In genomic region chr4:106695846-106696245, GRCh38 we compare ENCODE assay signal across 18 cellular contexts.
DNase-seq lines count a peak whose midpoint lies in the region; ATAC-seq, FAIRE-seq and TF ChIP-seq lines count a peak whose summit lies in the region.
"Had no signal": no experiment of that assay in that cellular context is flagged by ENCODE, and none has a peak within 500 bp of the region (broad histone marks: within the 10 kb centered on the region; RNA-seq: fewer than 3 reads in every experiment).

No MANE protein-coding gene starts in this region.

- no peaks in the 10 kb centered on the region for H3K27me3 ChIP-seq in astrocyte (ENCODE audit: insufficient read depth, low read length)
- H3K27me3 ChIP-seq: SJSA1 had no signal

- H3K27ac ChIP-seq in astrocyte (ENCODE audit: low read depth, low read length) = no peak overlapping the region
- H3K27ac ChIP-seq: C4-2B, KMS-11, SJSA1 had no signal

- no peak for FAIRE-seq in astrocyte (lab: Jason Lieb, UNC)
- FAIRE-seq: H54 had no signal

- no peaks in the 10 kb centered on the region for H4K20me1 ChIP-seq in astrocyte (ENCODE audit: insufficient read depth, low read length)

- no peak overlapping the region for H3K4me3 ChIP-seq in astrocyte (ENCODE audit: insufficient read depth, low read depth, low read length)
- H3K4me3 ChIP-seq: SJSA1 had no signal

- H3K9ac ChIP-seq in astrocyte (ENCODE audit: low read length) = no peak overlapping the region
- H3K9ac ChIP-seq: KMS-11 had no signal

- no peak overlapping the region for H2AFZ ChIP-seq in astrocyte (ENCODE audit: low read depth, low read length)

- no peak for ATAC-seq in HG03045 (IDR thresholded peaks at IDR 0.05; ENCODE audit: unreplicated experiment)
- no peak for ATAC-seq in GM21786 (IDR thresholded peaks at IDR 0.05; ENCODE audit: unreplicated experiment)

- H3K9me3 Mint-ChIP-seq in astrocyte (ENCODE audit: unreplicated experiment) = peaks cover 9% of the 10 kb centered on the region
- no peaks in the 10 kb centered on the region for H3K9me3 Mint-ChIP-seq in nephron

- H3K4me3 Mint-ChIP-seq in astrocyte (ENCODE audit: unreplicated experiment) = no peak overlapping the region
- H3K4me3 Mint-ChIP-seq in nephron = no peak overlapping the region

- H3K4me1 Mint-ChIP-seq in astrocyte (ENCODE audit: low read depth, unreplicated experiment) (no peaks in the 10 kb centered on the region), nephron (peaks cover 10% of the 10 kb centered on the region)

- H3K9me3 ChIP-seq in astrocyte (ENCODE audit: insufficient read depth, low read depth, low read length) = no peaks in the 10 kb centered on the region
- H3K9me3 ChIP-seq: SJSA1 had no signal

- peak; percentile 44 for DNase-seq in EL
- peak; percentile 30 for DNase-seq in astrocyte (ENCODE audit: low read depth)
- no peak for DNase-seq in inferior parietal cortex (ENCODE audit: extremely low spot score)
- DNase-seq in Kasumi-1 (lab: John Stamatoyannopoulos, UW) = no peak
- DNase-seq: DMS 273 treated with DMSO at 0.1 percent for 48 hours, MM.1S, NCI-H1105, NCI-H1694 treated with DMSO at 0.1 percent for 48 hours, NCI-H345, NCI-H526, SW 1271 had no signal

- no peaks in the 10 kb centered on the region for H3K79me2 ChIP-seq in astrocyte (ENCODE audit: insufficient read depth, low read length)

- H3K27me3 Mint-ChIP-seq in astrocyte (ENCODE audit: low read depth, unreplicated experiment) = no peaks in the 10 kb centered on the region
- H3K27me3 Mint-ChIP-seq in nephron (ENCODE audit: low read depth) = peaks cover 3% of the 10 kb centered on the region

- H3K27ac Mint-ChIP-seq in astrocyte (ENCODE audit: unreplicated experiment) (no peak overlapping the region), nephron (peak overlapping the region; percentile 70 to 91 (median 76))

- H3K36me3 ChIP-seq in astrocyte (ENCODE audit: insufficient read depth, low read length) = no peaks in the 10 kb centered on the region
- H3K36me3 ChIP-seq: SJSA1 had no signal

- TF ChIP-seq CTCF in astrocyte (IDR thresholded peaks at IDR 0.05; ENCODE audit: insufficient read depth, low read depth, low read length) (no peak), nephron (IDR thresholded peaks at IDR 0.05; ENCODE audit: unreplicated experiment in 3 of 3) (no peak)

- no peaks in the 10 kb centered on the region for H3K4me1 ChIP-seq in astrocyte (ENCODE audit: insufficient read depth, low read length)
- H3K4me1 ChIP-seq: SJSA1 had no signal

- no peaks in the 10 kb centered on the region for H3K36me3 Mint-ChIP-seq in astrocyte (ENCODE audit: low read depth, unreplicated experiment)
- no peaks in the 10 kb centered on the region for H3K36me3 Mint-ChIP-seq in nephron (ENCODE audit: low read depth)

- H3K4me2 ChIP-seq in astrocyte (ENCODE audit: low read length) = no peak overlapping the region
- H3K4me2 ChIP-seq: KMS-11 had no signal

Comparison
In these comparisons a context has a peak if more than half of its experiments do, and no peak if none do; other contexts are left out.
1. DNase-seq: peak in EL (single experiment) and astrocyte (single experiment); none in inferior parietal cortex (single experiment) and Kasumi-1 (0 of 2).